1 cellular context compared by ENCODE assay signal in genomic region chr11:18527512-18527911, GRCh38.
TF ChIP-seq lines count a peak whose summit lies in the region.

No MANE protein-coding gene starts in this region.

TF ChIP-seq in SK-N-SH treated with all-trans-retinoic acid at 6 μM for 48 hours, 23 proteins besides CTCF, POLR2A, EP300 and RAD21 (continued from another document):
- TF ChIP-seq, protein P1, sequence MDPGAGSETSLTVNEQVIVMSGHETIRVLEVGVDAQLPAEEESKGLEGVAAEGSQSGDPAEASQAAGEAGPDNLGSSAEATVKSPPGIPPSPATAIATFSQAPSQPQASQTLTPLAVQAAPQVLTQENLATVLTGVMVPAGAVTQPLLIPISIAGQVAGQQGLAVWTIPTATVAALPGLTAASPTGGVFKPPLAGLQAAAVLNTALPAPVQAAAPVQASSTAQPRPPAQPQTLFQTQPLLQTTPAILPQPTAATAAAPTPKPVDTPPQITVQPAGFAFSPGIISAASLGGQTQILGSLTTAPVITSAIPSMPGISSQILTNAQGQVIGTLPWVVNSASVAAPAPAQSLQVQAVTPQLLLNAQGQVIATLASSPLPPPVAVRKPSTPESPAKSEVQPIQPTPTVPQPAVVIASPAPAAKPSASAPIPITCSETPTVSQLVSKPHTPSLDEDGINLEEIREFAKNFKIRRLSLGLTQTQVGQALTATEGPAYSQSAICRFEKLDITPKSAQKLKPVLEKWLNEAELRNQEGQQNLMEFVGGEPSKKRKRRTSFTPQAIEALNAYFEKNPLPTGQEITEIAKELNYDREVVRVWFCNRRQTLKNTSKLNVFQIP (CRISPR knock-in tag; IDR thresholded peaks at IDR 0.05; ENCODE audit: borderline replicate concordance, low read depth), result no peak
- TF ChIP-seq GLIS3 (CRISPR knock-in tag; IDR thresholded peaks at IDR 0.05) (no peak), OSR1 (CRISPR knock-in tag; IDR thresholded peaks at IDR 0.05) (no peak)
